ENCODE assay signal across 9 cellular contexts in the genomic region with DNA sequence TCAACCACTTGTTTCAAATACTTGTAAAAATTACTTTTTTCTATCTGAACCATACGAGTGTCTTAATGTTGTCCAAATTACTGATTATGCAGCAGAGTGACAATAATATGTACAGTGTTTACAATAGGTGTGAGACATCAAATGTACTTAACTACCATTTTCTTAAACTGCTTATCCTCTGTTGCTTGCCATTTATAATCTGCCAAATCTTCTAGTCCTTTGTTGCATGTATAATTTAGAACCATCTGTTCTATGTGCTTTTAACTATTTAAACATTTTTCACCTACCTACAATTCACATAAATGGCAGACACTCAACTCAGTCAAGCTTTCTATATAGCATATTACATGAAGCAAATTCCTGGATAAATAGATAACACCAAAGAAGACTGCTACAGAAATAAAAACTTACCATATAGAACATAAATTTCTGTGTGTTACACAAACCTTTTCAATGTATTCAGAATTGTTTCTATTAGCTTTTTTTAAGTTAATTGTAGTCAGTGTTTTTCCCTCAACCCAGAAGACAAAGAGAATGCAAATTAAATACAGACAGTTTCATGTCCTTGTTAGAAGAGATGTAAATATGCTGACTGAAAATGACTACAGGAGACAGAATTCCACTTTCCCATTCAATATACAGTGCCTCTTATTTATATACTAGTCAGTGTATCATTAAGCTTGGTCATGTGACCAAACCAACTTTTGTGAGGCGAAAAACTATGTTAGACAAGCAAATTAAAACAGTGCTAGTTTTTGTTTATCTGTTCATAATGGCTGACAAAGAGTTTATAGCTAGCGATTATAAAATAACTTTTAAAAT. TPM values are rescaled to one million over a fixed set of nuclear protein-coding genes. Genes with fewer than 3 reads are reported as not detected.
DNase-seq lines count a peak whose midpoint lies in the region; ATAC-seq and TF ChIP-seq lines count a peak whose summit lies in the region.
"Had no signal": no experiment of that assay in that cellular context is flagged by ENCODE, and none has a peak within 500 bp of the region (broad histone marks: within the 10 kb centered on the region; RNA-seq: fewer than 3 reads in every experiment).

No MANE protein-coding gene starts in this region.

- H3K27me3 ChIP-seq in esophagus muscularis mucosa: no peaks in the 10 kb centered on the region
- no peaks in the 10 kb centered on the region for H3K27me3 ChIP-seq in psoas muscle (ENCODE audit: insufficient read depth in 3 of 3, low read length in 2 of 3)

- DNase-seq in NCI-H1092 treated with DMSO at 0.1 percent for 48 hours (lab: John Stamatoyannopoulos, UW) (peak; percentile 74), NCI-H1092 (lab: John Stamatoyannopoulos, UW) (no peak), OCI-M1 (lab: John Stamatoyannopoulos, UW) (peak; percentile 77), esophagus muscularis mucosa (ENCODE audit: extremely low spot score) (no peak), psoas muscle (no peak), posterior vena cava (ENCODE audit: low spot score) (no peak)
- DNase-seq in stimulated activated CD8-positive, alpha-beta memory T cell treated with anti-CD3 and anti-CD28 coated beads, Interleukin-4, amount 100 ng/mL, for 48 hours: no peak

- peaks cover 21 to 67% (median 54%) of the 10 kb centered on the region in 4 donors for H3K4me1 ChIP-seq in esophagus muscularis mucosa
- H3K4me1 ChIP-seq in psoas muscle: peaks cover 38% of the 10 kb centered on the region

- H3K27ac ChIP-seq in esophagus muscularis mucosa (replicated peaks in 1 of 4): peak overlapping the region; percentile 97 to 98 (median 97)
- peak overlapping the region; percentile 92 for H3K27ac ChIP-seq in psoas muscle
- H3K27ac ChIP-seq: C4-2B had no signal

- peak overlapping the region; percentile 76 to 84 (median 77) for H3K4me3 ChIP-seq in esophagus muscularis mucosa
- peak overlapping the region; percentile 83 for H3K4me3 ChIP-seq in psoas muscle

- TF ChIP-seq CTCF in esophagus muscularis mucosa (IDR thresholded peaks at IDR 0.05) (no peak), psoas muscle (IDR thresholded peaks at IDR 0.05) (no peak)

- no peak for TF ChIP-seq EP300 in esophagus muscularis mucosa (IDR thresholded peaks at IDR 0.05)

- no peaks in the 10 kb centered on the region for H3K36me3 ChIP-seq in esophagus muscularis mucosa
- H3K36me3 ChIP-seq in psoas muscle (ENCODE audit: insufficient read depth in 1 of 2, low read depth in 1 of 2): no peaks in the 10 kb centered on the region

- no peak for ATAC-seq in psoas muscle
- no peak for ATAC-seq in GM21825 (IDR thresholded peaks at IDR 0.05; ENCODE audit: unreplicated experiment)

- TF ChIP-seq POLR2A in esophagus muscularis mucosa (IDR thresholded peaks at IDR 0.05; ENCODE audit: low read depth): no peak

- intact Hi-C loops in esophagus muscularis mucosa (cut with DNase I) (loop anchor here (2.0 to 10.0 kb wide), 2 partner anchors 99 to 181 kb away; a partner anchor contains a TSS), psoas muscle (cut with DNase I) (no loop called here), posterior vena cava (cut with DNase I) (no loop called here)

- 7% methylated on average over 3 of the region's 3 CpGs for WGBS in esophagus muscularis mucosa
- 3 to 4% (median 4%) methylated on average over 3 of the region's 3 CpGs for WGBS in psoas muscle, 3 donors

- H3K9me3 ChIP-seq in esophagus muscularis mucosa: no peaks in the 10 kb centered on the region
- H3K9me3 ChIP-seq in psoas muscle: no peaks in the 10 kb centered on the region

RNA-seq across cellular contexts. Expression of a gene that starts 2.6 kb away (rescaled TPM):
- total RNA-seq in esophagus muscularis mucosa: 10 to 100 TPM; 76.3 to 97.2 (median 91.0) TPM
- 10 to 100 TPM; 22.7 to 27.0 (median 25.3) TPM for total RNA-seq in psoas muscle
- 10 to 100 TPM in 1 of 3 donors, 1 to 10 TPM in 2; 7.5 to 12.3 (median 9.0) TPM for polyA plus RNA-seq in psoas muscle
- total RNA-seq in posterior vena cava: 10 to 100 TPM; 63.2 to 66.7 TPM

Comparison
In these comparisons a context has a peak if more than half of its experiments do, and no peak if none do; other contexts are left out.
1. DNase-seq: peak in NCI-H1092 treated with DMSO at 0.1 percent for 48 hours (single experiment) and OCI-M1 (single experiment); none in NCI-H1092 (single experiment), esophagus muscularis mucosa (single experiment), psoas muscle (0 of 2), stimulated activated CD8-positive, alpha-beta memory T cell treated with anti-CD3 and anti-CD28 coated beads, Interleukin-4, amount 100 ng/mL, for 48 hours (single experiment) and posterior vena cava (single experiment).